Comparison of ENCODE assay signal across 16 cellular contexts in genomic region chr12:27859648-27860047, GRCh38.
DNase-seq lines count a peak whose midpoint lies in the region; ATAC-seq and TF ChIP-seq lines count a peak whose summit lies in the region.
"Had no signal": no experiment of that assay in that cellular context is flagged by ENCODE, and none has a peak within 500 bp of the region (broad histone marks: within the 10 kb centered on the region; RNA-seq: fewer than 3 reads in every experiment).

No MANE protein-coding gene starts in this region.

- H2BK15ac ChIP-seq in mesenchymal stem cell (ENCODE audit: low read depth, poor library complexity, severe bottlenecking): no peak overlapping the region

- H3K27ac ChIP-seq in OCI-LY3 (ENCODE audit: low read length): peak overlapping the region; percentile 86; the same call in 1 of the 2 replicates
- no peak overlapping the region for H3K27ac ChIP-seq in mesenchymal stem cell (ENCODE audit: low read length, poor library complexity, severe bottlenecking)
- no peak overlapping the region for H3K27ac ChIP-seq in colonic mucosa
- H3K27ac ChIP-seq: GM23248, Peyer's patch had no signal

- H4K8ac ChIP-seq in mesenchymal stem cell (ENCODE audit: low read length): no peak overlapping the region

- no peaks in the 10 kb centered on the region for H3K79me1 ChIP-seq in mesenchymal stem cell (replicated peaks; ENCODE audit: low read length, poor library complexity, severe bottlenecking)

- no peak overlapping the region for H2BK5ac ChIP-seq in mesenchymal stem cell (ENCODE audit: low read depth, low read length, poor library complexity, severe bottlenecking)

- H3K4me3 ChIP-seq in OCI-LY3 (ENCODE audit: low read length) (no peak overlapping the region), mesenchymal stem cell (ENCODE audit: insufficient read depth in 1 of 2, low read depth in 1 of 2, low read length in 2 of 2) (no peak overlapping the region), colonic mucosa (no peak overlapping the region)
- H3K4me3 ChIP-seq: GM23248, Peyer's patch had no signal

- H3K23ac ChIP-seq in mesenchymal stem cell (ENCODE audit: low read length in 2 of 2): no peak overlapping the region

- H2AK5ac ChIP-seq in mesenchymal stem cell (ENCODE audit: low read length, severe bottlenecking): no peak overlapping the region

- ATAC-seq in HG03354 (IDR thresholded peaks at IDR 0.05; ENCODE audit: poor library complexity, severe bottlenecking, unreplicated experiment): no peak

- no peak overlapping the region for H2BK12ac ChIP-seq in mesenchymal stem cell (ENCODE audit: low read length in 2 of 2)

- no peaks in the 10 kb centered on the region for H3K27me3 ChIP-seq in OCI-LY3 (ENCODE audit: low read depth, low read length)
- no peaks in the 10 kb centered on the region for H3K27me3 ChIP-seq in mesenchymal stem cell (ENCODE audit: control insufficient read depth in 1 of 2, insufficient read depth in 1 of 2, low read length in 2 of 2)
- no peaks in the 10 kb centered on the region for H3K27me3 ChIP-seq in colonic mucosa
- H3K27me3 ChIP-seq: Peyer's patch had no signal

- DNase-seq in HCEC 1CT (peak; percentile 16), amniotic epithelial cell (ENCODE audit: low read depth) (peak; percentile 95), mesenchymal stem cell (peak; percentile 42), colonic mucosa (no peak)
- DNase-seq in activated effector memory CD4-positive, alpha-beta T cell treated with anti-CD3 and anti-CD28 coated beads, Interleukin-2, amount 50 U/mL, for 16 hours: no peak
- DNase-seq: C1 segment of cervical spinal cord, EL, GM23248, NCI-H1048, NCI-H345, NCI-H69, Peyer's patch, SIG-M5, T-helper 2 cell had no signal

- no peaks in the 10 kb centered on the region for H3K36me3 ChIP-seq in OCI-LY3 (replicated peaks; ENCODE audit: low read depth, low read length)
- H3K36me3 ChIP-seq in mesenchymal stem cell (ENCODE audit: control insufficient read depth in 1 of 2, insufficient read depth in 2 of 2, low read depth in 1 of 2, low read length in 2 of 2): no peaks in the 10 kb centered on the region
- H3K36me3 ChIP-seq in colonic mucosa: no peaks in the 10 kb centered on the region
- H3K36me3 ChIP-seq: Peyer's patch had no signal

- TF ChIP-seq CTCF in OCI-LY3 (IDR thresholded peaks at IDR 0.05; ENCODE audit: low read depth, low read length) (no peak), colonic mucosa (IDR thresholded peaks at IDR 0.05) (no peak)

- H3K9me3 ChIP-seq in OCI-LY3 (ENCODE audit: insufficient read depth, low read length) (no peaks in the 10 kb centered on the region), mesenchymal stem cell (ENCODE audit: control insufficient read depth, low read length) (no peaks in the 10 kb centered on the region), colonic mucosa (no peaks in the 10 kb centered on the region)
- H3K9me3 ChIP-seq: Peyer's patch had no signal

- WGBS in mesenchymal stem cell: 89% methylated on average over 4 of the region's 4 CpGs

- H3K4me1 ChIP-seq in OCI-LY3 (ENCODE audit: low read length) (peaks cover 51% of the 10 kb centered on the region), mesenchymal stem cell (ENCODE audit: control insufficient read depth, insufficient read depth, low read depth, low read length) (no peaks in the 10 kb centered on the region), colonic mucosa (no peaks in the 10 kb centered on the region)
- H3K4me1 ChIP-seq: Peyer's patch had no signal

- no peak overlapping the region for H2BK120ac ChIP-seq in mesenchymal stem cell (ENCODE audit: low read depth, low read length)

- no peak overlapping the region for H2AFZ ChIP-seq in OCI-LY3 (ENCODE audit: low read depth, low read length)
- no peak overlapping the region for H2AFZ ChIP-seq in mesenchymal stem cell (ENCODE audit: low read depth, low read length)
- H2AFZ ChIP-seq: GM23248 had no signal

- peak overlapping the region in 1 of 2 experiments; percentile 82 for H3K14ac ChIP-seq in mesenchymal stem cell (ENCODE audit: low read length in 2 of 2)

- H3K4me2 ChIP-seq in OCI-LY3 (ENCODE audit: low read length): no peak overlapping the region
- no peak overlapping the region for H3K4me2 ChIP-seq in mesenchymal stem cell (ENCODE audit: low read length, poor library complexity, severe bottlenecking)

- H3K79me2 ChIP-seq in OCI-LY3 (ENCODE audit: low read length): no peaks in the 10 kb centered on the region

- H4K20me1 ChIP-seq in OCI-LY3 (ENCODE audit: insufficient read depth, low read length): no peaks in the 10 kb centered on the region

- no peak overlapping the region for H4K91ac ChIP-seq in mesenchymal stem cell (ENCODE audit: low read length)

- no peak overlapping the region for H3K9ac ChIP-seq in OCI-LY3 (ENCODE audit: low read length)
- no peak overlapping the region for H3K9ac ChIP-seq in mesenchymal stem cell (ENCODE audit: low read length)
- no peak overlapping the region for H3K9ac ChIP-seq in colonic mucosa (ENCODE audit: low read depth in 2 of 2, low read length in 2 of 2)
- H3K9ac ChIP-seq: GM23248 had no signal

- H3K18ac ChIP-seq in mesenchymal stem cell (ENCODE audit: low read depth in 1 of 2, low read length in 2 of 2): peak overlapping the region in 1 of 2 experiments; percentile 76

- H3K4ac ChIP-seq in mesenchymal stem cell (ENCODE audit: low read depth in 1 of 2, low read length in 2 of 2): peak overlapping the region in 1 of 2 experiments; percentile 51

- intact Hi-C loops in colonic mucosa (cut with DNase I): no loop called here

Comparison
In these comparisons a context has a peak if more than half of its experiments do, and no peak if none do; other contexts are left out.
1. DNase-seq: peak in HCEC 1CT (single experiment), amniotic epithelial cell (single experiment) and mesenchymal stem cell (single experiment); none in activated effector memory CD4-positive, alpha-beta T cell treated with anti-CD3 and anti-CD28 coated beads, Interleukin-2, amount 50 U/mL, for 16 hours (single experiment) and colonic mucosa (single experiment).